In the genomic region with DNA sequence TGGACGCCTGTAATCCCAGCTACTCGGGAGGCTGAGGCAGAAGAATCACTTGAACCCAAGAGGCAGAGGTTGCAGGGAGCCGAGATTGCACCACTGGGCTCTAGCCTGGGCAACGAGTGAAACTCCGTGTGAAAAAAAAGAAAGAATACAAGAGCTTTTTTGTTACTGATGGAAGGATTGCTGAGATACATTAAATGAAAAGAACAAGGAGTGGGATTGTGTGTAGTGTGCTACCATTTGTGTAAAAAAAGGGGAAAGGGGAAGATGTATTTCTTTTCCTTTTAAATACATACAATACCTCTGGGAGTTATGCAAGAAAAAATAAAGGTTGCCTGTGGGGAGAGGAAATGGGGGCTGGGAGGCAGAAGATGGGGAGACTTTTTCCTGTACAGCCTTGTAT, we compare ENCODE assay signal across 1 cellular context.
TF ChIP-seq lines count a peak whose summit lies in the region.

No MANE protein-coding gene starts in this region.

TF ChIP-seq in WTC11, 78 proteins besides CTCF, POLR2A, EP300 and RAD21 (continued from another document):
- TF ChIP-seq, protein P1, sequence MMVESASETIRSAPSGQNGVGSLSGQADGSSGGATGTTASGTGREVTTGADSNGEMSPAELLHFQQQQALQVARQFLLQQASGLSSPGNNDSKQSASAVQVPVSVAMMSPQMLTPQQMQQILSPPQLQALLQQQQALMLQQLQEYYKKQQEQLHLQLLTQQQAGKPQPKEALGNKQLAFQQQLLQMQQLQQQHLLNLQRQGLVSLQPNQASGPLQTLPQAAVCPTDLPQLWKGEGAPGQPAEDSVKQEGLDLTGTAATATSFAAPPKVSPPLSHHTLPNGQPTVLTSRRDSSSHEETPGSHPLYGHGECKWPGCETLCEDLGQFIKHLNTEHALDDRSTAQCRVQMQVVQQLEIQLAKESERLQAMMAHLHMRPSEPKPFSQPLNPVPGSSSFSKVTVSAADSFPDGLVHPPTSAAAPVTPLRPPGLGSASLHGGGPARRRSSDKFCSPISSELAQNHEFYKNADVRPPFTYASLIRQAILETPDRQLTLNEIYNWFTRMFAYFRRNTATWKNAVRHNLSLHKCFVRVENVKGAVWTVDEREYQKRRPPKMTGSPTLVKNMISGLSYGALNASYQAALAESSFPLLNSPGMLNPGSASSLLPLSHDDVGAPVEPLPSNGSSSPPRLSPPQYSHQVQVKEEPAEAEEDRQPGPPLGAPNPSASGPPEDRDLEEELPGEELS (CRISPR knock-in tag; IDR thresholded peaks at IDR 0.05) = no peak
- TF ChIP-seq NR1H2 (CRISPR knock-in tag; IDR thresholded peaks at IDR 0.05) (no peak), ZNF121 (CRISPR knock-in tag; IDR thresholded peaks at IDR 0.05) (no peak), NFE2L1 (CRISPR knock-in tag; IDR thresholded peaks at IDR 0.05) (no peak), ZNF138 (CRISPR knock-in tag; conservative IDR thresholded peaks at IDR 0.05) (no peak), USF1 (CRISPR knock-in tag; IDR thresholded peaks at IDR 0.05) (no peak), SMAD3 (CRISPR knock-in tag; IDR thresholded peaks at IDR 0.05; ENCODE audit: borderline replicate concordance) (no peak), NFATC4 (CRISPR knock-in tag; IDR thresholded peaks at IDR 0.05) (no peak), ESRRA (CRISPR knock-in tag; IDR thresholded peaks at IDR 0.05; ENCODE audit: borderline replicate concordance) (no peak), PREB (CRISPR knock-in tag; IDR thresholded peaks at IDR 0.05; ENCODE audit: borderline replicate concordance) (no peak), ELF4 (CRISPR knock-in tag; IDR thresholded peaks at IDR 0.05; ENCODE audit: low read depth) (no peak), OVOL2 (CRISPR knock-in tag; IDR thresholded peaks at IDR 0.05; ENCODE audit: borderline replicate concordance) (no peak)
- TF ChIP-seq, protein P2, sequence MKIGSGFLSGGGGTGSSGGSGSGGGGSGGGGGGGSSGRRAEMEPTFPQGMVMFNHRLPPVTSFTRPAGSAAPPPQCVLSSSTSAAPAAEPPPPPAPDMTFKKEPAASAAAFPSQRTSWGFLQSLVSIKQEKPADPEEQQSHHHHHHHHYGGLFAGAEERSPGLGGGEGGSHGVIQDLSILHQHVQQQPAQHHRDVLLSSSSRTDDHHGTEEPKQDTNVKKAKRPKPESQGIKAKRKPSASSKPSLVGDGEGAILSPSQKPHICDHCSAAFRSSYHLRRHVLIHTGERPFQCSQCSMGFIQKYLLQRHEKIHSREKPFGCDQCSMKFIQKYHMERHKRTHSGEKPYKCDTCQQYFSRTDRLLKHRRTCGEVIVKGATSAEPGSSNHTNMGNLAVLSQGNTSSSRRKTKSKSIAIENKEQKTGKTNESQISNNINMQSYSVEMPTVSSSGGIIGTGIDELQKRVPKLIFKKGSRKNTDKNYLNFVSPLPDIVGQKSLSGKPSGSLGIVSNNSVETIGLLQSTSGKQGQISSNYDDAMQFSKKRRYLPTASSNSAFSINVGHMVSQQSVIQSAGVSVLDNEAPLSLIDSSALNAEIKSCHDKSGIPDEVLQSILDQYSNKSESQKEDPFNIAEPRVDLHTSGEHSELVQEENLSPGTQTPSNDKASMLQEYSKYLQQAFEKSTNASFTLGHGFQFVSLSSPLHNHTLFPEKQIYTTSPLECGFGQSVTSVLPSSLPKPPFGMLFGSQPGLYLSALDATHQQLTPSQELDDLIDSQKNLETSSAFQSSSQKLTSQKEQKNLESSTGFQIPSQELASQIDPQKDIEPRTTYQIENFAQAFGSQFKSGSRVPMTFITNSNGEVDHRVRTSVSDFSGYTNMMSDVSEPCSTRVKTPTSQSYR (CRISPR knock-in tag; IDR thresholded peaks at IDR 0.05) = no peak
- TF ChIP-seq, protein P3, sequence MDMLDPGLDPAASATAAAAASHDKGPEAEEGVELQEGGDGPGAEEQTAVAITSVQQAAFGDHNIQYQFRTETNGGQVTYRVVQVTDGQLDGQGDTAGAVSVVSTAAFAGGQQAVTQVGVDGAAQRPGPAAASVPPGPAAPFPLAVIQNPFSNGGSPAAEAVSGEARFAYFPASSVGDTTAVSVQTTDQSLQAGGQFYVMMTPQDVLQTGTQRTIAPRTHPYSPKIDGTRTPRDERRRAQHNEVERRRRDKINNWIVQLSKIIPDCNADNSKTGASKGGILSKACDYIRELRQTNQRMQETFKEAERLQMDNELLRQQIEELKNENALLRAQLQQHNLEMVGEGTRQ (CRISPR knock-in tag; IDR thresholded peaks at IDR 0.05) = no peak
